ENCODE assay signal across 15 cellular contexts in the genomic region with DNA sequence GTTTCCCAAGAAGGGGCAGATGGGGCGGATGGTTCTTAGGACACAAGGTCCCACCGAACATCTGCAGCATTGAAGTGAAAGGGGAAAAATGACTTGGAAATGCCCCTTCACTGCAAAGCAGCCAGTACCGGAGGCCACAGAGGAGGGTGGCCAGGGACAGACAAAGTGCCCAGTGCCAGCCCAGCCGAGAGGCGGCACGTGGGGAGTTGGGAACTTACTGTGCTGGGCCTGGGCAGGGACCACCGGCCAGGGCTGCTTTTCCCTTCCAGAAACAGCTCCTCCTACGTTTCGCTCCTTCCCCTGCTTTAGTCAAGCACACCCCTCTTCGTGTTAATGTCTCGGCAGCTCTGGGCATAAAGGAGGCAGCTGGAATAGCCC.
DNase-seq lines count a peak whose midpoint lies in the region; ATAC-seq, FAIRE-seq and TF ChIP-seq lines count a peak whose summit lies in the region.
"Had no signal": no experiment of that assay in that cellular context is flagged by ENCODE, and none has a peak within 500 bp of the region (broad histone marks: within the 10 kb centered on the region; RNA-seq: fewer than 3 reads in every experiment).

No MANE protein-coding gene starts in this region.

- H3K9me3 Mint-ChIP-seq in GM23338, result no peaks in the 10 kb centered on the region
- no peaks in the 10 kb centered on the region for H3K9me3 Mint-ChIP-seq in brain
- H3K9me3 Mint-ChIP-seq: CD8-positive, alpha-beta T cell had no signal

- peaks cover 35% of the 10 kb centered on the region for H3K4me1 Mint-ChIP-seq in GM23338
- peaks cover 71% of the 10 kb centered on the region for H3K4me1 Mint-ChIP-seq in brain

- no peak overlapping the region for H3K27ac Mint-ChIP-seq in GM23338
- H3K27ac Mint-ChIP-seq in brain, result peak overlapping the region in 3 of 5 experiments; percentile 45 to 91 (median 80)
- H3K27ac Mint-ChIP-seq: activated naive CD8-positive, alpha-beta T cell; CD8-positive, alpha-beta T cell had no signal

- H4K20me1 ChIP-seq in GM23338 (replicated peaks; ENCODE audit: insufficient read depth), result no peaks in the 10 kb centered on the region; the same call in 1 of the 2 replicates

- 0 out of 2 replicates have a peak, but pooled peaks cover 9% of the 10 kb centered on the region for H3K79me2 ChIP-seq in GM23338 (replicated peaks; ENCODE audit: insufficient read depth)

- no peak for FAIRE-seq in small intestine (lab: Jason Lieb, UNC)

- no peaks in the 10 kb centered on the region for H3K9me2 ChIP-seq in GM23338 (ENCODE audit: insufficient read depth)

- no peak overlapping the region for H2AFZ ChIP-seq in GM23338

- H3K27me3 Mint-ChIP-seq in GM23338 (ENCODE audit: insufficient read depth, low read depth, poor library complexity) (peaks cover 11% of the 10 kb centered on the region), brain (peaks cover 4% of the 10 kb centered on the region)
- H3K27me3 Mint-ChIP-seq: activated naive CD8-positive, alpha-beta T cell had no signal

- H3K9me3 ChIP-seq in right lobe of liver (no peaks in the 10 kb centered on the region), small intestine (ENCODE audit: control insufficient read depth, low read depth) (no peaks in the 10 kb centered on the region)

- no peak overlapping the region for H3K4me3 Mint-ChIP-seq in GM23338
- H3K4me3 Mint-ChIP-seq in brain, result no peak overlapping the region
- H3K4me3 Mint-ChIP-seq: activated naive CD8-positive, alpha-beta T cell; CD8-positive, alpha-beta T cell had no signal

- H3K36me3 Mint-ChIP-seq in GM23338 (ENCODE audit: low read depth), result peaks cover 3% of the 10 kb centered on the region; the same call in 1 of the 3 replicates
- no peaks in the 10 kb centered on the region for H3K36me3 Mint-ChIP-seq in brain
- H3K36me3 Mint-ChIP-seq: activated naive CD8-positive, alpha-beta T cell; CD8-positive, alpha-beta T cell had no signal

- ATAC-seq in GM23338 (peak; percentile 19), right lobe of liver (peak; percentile 6 to 9 (median 8)), HG02798 (IDR thresholded peaks at IDR 0.05; ENCODE audit: poor library complexity, unreplicated experiment) (no peak)
- ATAC-seq: CD8-positive, alpha-beta T cell had no signal

- H3K4me1 ChIP-seq in GM23338 (ENCODE audit: insufficient read depth), result no peaks in the 10 kb centered on the region; the same call in 1 of the 2 replicates
- peaks cover 0 to 70% (median 33%) of the 10 kb centered on the region in 4 donors for H3K4me1 ChIP-seq in right lobe of liver
- H3K4me1 ChIP-seq in small intestine (ENCODE audit: control insufficient read depth in 2 of 2, insufficient read depth in 1 of 2, low read depth in 1 of 2, low read length in 1 of 2), result peaks cover 3 to 7% of the 10 kb centered on the region in 2 donors

- TF ChIP-seq POLR2A in right lobe of liver (IDR thresholded peaks at IDR 0.05), result no peak

- no peaks in the 10 kb centered on the region for H3F3A ChIP-seq in GM23338 (replicated peaks; ENCODE audit: low read depth)

- WGBS in right lobe of liver (ENCODE audit: insufficient coverage, low coverage, low lambda C conversion rate, missing lambda C conversion rate), result 39% methylated on average over 6 of the region's 11 CpGs
- WGBS in small intestine, 3 donors, result 69 to 79% (median 69%) methylated on average over 11 of the region's 11 CpGs

- no peak overlapping the region for H3K4me3 ChIP-seq in GM23338
- H3K4me3 ChIP-seq in right lobe of liver, result peak overlapping the region; percentile 4 to 33 (median 23)
- H3K4me3 ChIP-seq in small intestine (ENCODE audit: low read depth in 1 of 2, low read length in 2 of 2), result no peak overlapping the region
- H3K4me3 ChIP-seq: SK-N-MC had no signal

- TF ChIP-seq CTCF in GM23338 (conservative IDR thresholded peaks at IDR 0.05; ENCODE audit: low read depth in 2 of 2) (no peak), brain (conservative IDR thresholded peaks at IDR 0.05) (no peak), right lobe of liver (IDR thresholded peaks at IDR 0.05) (no peak)

- intact Hi-C loops in right lobe of liver (cut with DNase I), result no loop called here

- DNase-seq in GM23338 (ENCODE audit: low spot score) (no peak), right lobe of liver (no peak), small intestine (no peak), H4 (ENCODE audit: low spot score) (no peak), epidermal melanocyte (ENCODE audit: insufficient read length, low spot score) (no peak), NCI-H446 (lab: John Stamatoyannopoulos, UW) (no peak)
- DNase-seq: activated CD4-positive, alpha-beta T cell treated with anti-CD3 and anti-CD28 coated beads, Interleukin-2, amount 50 U/mL, for 4 hours; CD8-positive, alpha-beta T cell; erythroblast; Kasumi-1; NCI-H510A treated with DMSO at 0.1 percent for 48 hours had no signal

- H3K27me3 ChIP-seq in GM23338 (ENCODE audit: insufficient read depth) (no peaks in the 10 kb centered on the region), right lobe of liver (no peaks in the 10 kb centered on the region), small intestine (ENCODE audit: control insufficient read depth in 2 of 2, insufficient read depth in 2 of 2, low read length in 2 of 2) (no peaks in the 10 kb centered on the region)

- no peaks in the 10 kb centered on the region for H3K36me3 ChIP-seq in GM23338 (ENCODE audit: insufficient read depth)
- no peaks in the 10 kb centered on the region for H3K36me3 ChIP-seq in right lobe of liver
- H3K36me3 ChIP-seq in small intestine (ENCODE audit: control insufficient read depth in 2 of 2, insufficient read depth in 2 of 2, low read length in 2 of 2), result no peaks in the 10 kb centered on the region

- no peak overlapping the region for H3K4me2 ChIP-seq in GM23338

- H3K27ac ChIP-seq in GM23338 (ENCODE audit: low read depth) (no peak overlapping the region), right lobe of liver (peak overlapping the region; percentile 22 to 92 (median 74)), small intestine (ENCODE audit: low read depth in 1 of 2, low read length in 1 of 2) (peak overlapping the region; percentile 34 to 80)
- H3K27ac ChIP-seq: SK-N-MC had no signal

TF ChIP-seq in GM23338, 12 proteins besides CTCF, POLR2A, EP300 and RAD21 (continues in another document):
- no peak for TF ChIP-seq NANOG (IDR thresholded peaks at IDR 0.05; ENCODE audit: borderline replicate concordance)
- TF ChIP-seq, protein P1, sequence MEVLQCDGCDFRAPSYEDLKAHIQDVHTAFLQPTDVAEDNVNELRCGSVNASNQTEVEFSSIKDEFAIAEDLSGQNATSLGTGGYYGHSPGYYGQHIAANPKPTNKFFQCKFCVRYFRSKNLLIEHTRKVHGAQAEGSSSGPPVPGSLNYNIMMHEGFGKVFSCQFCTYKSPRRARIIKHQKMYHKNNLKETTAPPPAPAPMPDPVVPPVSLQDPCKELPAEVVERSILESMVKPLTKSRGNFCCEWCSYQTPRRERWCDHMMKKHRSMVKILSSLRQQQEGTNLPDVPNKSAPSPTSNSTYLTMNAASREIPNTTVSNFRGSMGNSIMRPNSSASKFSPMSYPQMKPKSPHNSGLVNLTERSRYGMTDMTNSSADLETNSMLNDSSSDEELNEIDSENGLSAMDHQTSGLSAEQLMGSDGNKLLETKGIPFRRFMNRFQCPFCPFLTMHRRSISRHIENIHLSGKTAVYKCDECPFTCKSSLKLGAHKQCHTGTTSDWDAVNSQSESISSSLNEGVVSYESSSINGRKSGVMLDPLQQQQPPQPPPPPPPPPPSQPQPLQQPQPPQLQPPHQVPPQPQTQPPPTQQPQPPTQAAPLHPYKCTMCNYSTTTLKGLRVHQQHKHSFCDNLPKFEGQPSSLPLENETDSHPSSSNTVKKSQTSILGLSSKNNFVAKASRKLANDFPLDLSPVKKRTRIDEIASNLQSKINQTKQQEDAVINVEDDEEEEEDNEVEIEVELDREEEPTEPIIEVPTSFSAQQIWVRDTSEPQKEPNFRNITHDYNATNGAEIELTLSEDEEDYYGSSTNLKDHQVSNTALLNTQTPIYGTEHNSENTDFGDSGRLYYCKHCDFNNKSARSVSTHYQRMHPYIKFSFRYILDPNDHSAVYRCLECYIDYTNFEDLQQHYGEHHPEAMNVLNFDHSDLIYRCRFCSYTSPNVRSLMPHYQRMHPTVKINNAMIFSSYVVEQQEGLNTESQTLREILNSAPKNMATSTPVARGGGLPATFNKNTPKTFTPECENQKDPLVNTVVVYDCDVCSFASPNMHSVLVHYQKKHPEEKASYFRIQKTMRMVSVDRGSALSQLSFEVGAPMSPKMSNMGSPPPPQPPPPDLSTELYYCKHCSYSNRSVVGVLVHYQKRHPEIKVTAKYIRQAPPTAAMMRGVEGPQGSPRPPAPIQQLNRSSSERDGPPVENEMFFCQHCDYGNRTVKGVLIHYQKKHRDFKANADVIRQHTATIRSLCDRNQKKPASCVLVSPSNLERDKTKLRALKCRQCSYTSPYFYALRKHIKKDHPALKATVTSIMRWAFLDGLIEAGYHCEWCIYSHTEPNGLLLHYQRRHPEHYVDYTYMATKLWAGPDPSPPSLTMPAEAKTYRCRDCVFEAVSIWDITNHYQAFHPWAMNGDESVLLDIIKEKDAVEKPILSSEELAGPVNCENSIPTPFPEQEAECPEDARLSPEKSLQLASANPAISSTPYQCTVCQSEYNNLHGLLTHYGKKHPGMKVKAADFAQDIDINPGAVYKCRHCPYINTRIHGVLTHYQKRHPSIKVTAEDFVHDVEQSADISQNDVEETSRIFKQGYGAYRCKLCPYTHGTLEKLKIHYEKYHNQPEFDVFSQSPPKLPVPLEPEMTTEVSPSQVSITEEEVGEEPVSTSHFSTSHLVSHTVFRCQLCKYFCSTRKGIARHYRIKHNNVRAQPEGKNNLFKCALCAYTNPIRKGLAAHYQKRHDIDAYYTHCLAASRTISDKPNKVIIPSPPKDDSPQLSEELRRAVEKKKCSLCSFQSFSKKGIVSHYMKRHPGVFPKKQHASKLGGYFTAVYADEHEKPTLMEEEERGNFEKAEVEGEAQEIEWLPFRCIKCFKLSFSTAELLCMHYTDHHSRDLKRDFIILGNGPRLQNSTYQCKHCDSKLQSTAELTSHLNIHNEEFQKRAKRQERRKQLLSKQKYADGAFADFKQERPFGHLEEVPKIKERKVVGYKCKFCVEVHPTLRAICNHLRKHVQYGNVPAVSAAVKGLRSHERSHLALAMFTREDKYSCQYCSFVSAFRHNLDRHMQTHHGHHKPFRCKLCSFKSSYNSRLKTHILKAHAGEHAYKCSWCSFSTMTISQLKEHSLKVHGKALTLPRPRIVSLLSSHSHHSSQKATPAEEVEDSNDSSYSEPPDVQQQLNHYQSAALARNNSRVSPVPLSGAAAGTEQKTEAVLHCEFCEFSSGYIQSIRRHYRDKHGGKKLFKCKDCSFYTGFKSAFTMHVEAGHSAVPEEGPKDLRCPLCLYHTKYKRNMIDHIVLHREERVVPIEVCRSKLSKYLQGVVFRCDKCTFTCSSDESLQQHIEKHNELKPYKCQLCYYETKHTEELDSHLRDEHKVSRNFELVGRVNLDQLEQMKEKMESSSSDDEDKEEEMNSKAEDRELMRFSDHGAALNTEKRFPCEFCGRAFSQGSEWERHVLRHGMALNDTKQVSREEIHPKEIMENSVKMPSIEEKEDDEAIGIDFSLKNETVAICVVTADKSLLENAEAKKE (CRISPR knock-in tag; IDR thresholded peaks at IDR 0.05), result no peak
- no peak for TF ChIP-seq STAT1 (IDR thresholded peaks at IDR 0.05; ENCODE audit: unreplicated experiment)
- TF ChIP-seq ZNF114 (CRISPR knock-in tag; IDR thresholded peaks at IDR 0.05), result no peak
- no peak for TF ChIP-seq ZNF331 (CRISPR knock-in tag; IDR thresholded peaks at IDR 0.05; ENCODE audit: low read depth)

Comparison
In these comparisons a context has a peak if more than half of its experiments do, and no peak if none do; other contexts are left out.
1. H3K4me3 ChIP-seq: peak in right lobe of liver (3 of 3); none in GM23338 (single experiment) and small intestine (0 of 2).